ENCODE assay signal across 25 cellular contexts in the genomic region with DNA sequence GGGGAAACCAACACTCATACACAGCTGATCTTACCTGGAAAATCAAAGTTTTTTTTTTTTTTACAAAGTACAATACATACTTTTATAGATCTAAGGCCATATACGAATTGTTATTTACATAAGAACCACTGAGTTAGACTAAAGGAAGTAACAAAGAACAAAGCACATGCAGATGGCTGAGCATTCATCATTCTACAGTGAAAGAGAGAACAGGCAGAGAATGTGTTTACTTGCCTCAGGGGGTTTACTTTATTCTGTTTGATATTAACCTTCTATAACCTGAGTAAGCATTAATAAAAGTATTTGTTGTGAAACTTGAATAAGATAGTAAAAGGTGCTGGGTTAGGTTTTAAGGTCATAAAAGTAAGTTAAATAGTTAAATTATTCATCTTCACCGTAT. TPM values are rescaled to one million over a fixed set of nuclear protein-coding genes. Genes with fewer than 3 reads are reported as not detected.
DNase-seq lines count a peak whose midpoint lies in the region; ATAC-seq, FAIRE-seq and TF ChIP-seq lines count a peak whose summit lies in the region.
"Had no signal": no experiment of that assay in that cellular context is flagged by ENCODE, and none has a peak within 500 bp of the region (broad histone marks: within the 10 kb centered on the region; RNA-seq: fewer than 3 reads in every experiment).

No MANE protein-coding gene starts in this region.

- no peaks in the 10 kb centered on the region for H3K9me1 ChIP-seq in endothelial cell of umbilical vein (replicated peaks; ENCODE audit: control insufficient read depth, extremely low read depth, insufficient read depth, low read length)

- dilution Hi-C loops in endothelial cell of umbilical vein (cut with MboI; ENCODE audit: extremely low pct_ligation_motif_present, low sequenced_read_pairs) = no loop called here

- no peaks in the 10 kb centered on the region for H3K27me3 Mint-ChIP-seq in T-helper 17 cell

- no peak for FAIRE-seq in endothelial cell of umbilical vein (lab: Jason Lieb, UNC)
- FAIRE-seq: GM18507 had no signal

- no TSS peak for BruUV-seq in endothelial cell of umbilical vein (replicated peaks; lab: Mats Ljungman, UMichigan)

- H3K4me3 Mint-ChIP-seq in T-helper 17 cell = no peak overlapping the region
- H3K4me3 Mint-ChIP-seq: CD14-positive monocyte; nephron progenitor cell; T-helper 1 cell treated with Interleukin-12 subunit alpha and Interleukin-12 subunit beta and Interleukin-4 antibody, amounts not matched to agents 30 μg/mL and 1 μg/mL, for 36 hours had no signal

- no peak overlapping the region for H3K4me2 ChIP-seq in endothelial cell of umbilical vein (ENCODE audit: insufficient read depth, low read length)

- intact Hi-C loops in endothelial cell of umbilical vein (cut with micrococcal nuclease) (no loop called here), prostate gland (cut with DNase I) (no loop called here)

- no peaks in the 10 kb centered on the region for H4K20me1 ChIP-seq in endothelial cell of umbilical vein (replicated peaks; ENCODE audit: control insufficient read depth, extremely low read depth, insufficient read depth, low read length)

- H3K4me1 Mint-ChIP-seq in T-helper 17 cell = peaks cover 2% of the 10 kb centered on the region
- H3K4me1 Mint-ChIP-seq: CD14-positive monocyte, nephron progenitor cell had no signal

- no peak overlapping the region for H3K27ac Mint-ChIP-seq in T-helper 17 cell
- H3K27ac Mint-ChIP-seq: activated naive CD4-positive, alpha-beta T cell treated with anti-CD3 and anti-CD28 coated beads, Interleukin-2, amount 50 U/mL, for 72 hours; CD14-positive monocyte; nephron progenitor cell; T-helper 1 cell treated with Interleukin-12 subunit alpha and Interleukin-12 subunit beta and Interleukin-4 antibody, amounts not matched to agents 30 μg/mL and 1 μg/mL, for 36 hours had no signal

- peak overlapping the region; percentile 42 for H3K27ac ChIP-seq in HUES48 (ENCODE audit: low read depth, low read length)
- H3K27ac ChIP-seq in endothelial cell of umbilical vein (ENCODE audit: insufficient read depth, low read depth, low read length) = no peak overlapping the region
- H3K27ac ChIP-seq in prostate gland = peak overlapping the region; percentile 70 to 73
- H3K27ac ChIP-seq: breast epithelium, foreskin keratinocyte, heart left ventricle, ovary, tibial artery had no signal

- no peak overlapping the region for H2AFZ ChIP-seq in endothelial cell of umbilical vein (ENCODE audit: low read depth, low read length)

- peaks cover 20% of the 10 kb centered on the region for H3K36me3 ChIP-seq in HUES48 (ENCODE audit: control insufficient read depth, insufficient read depth, low read length)
- no peaks in the 10 kb centered on the region for H3K36me3 ChIP-seq in endothelial cell of umbilical vein (ENCODE audit: control insufficient read depth in 2 of 2, extremely low read depth in 1 of 2, insufficient read depth in 2 of 2, low read length in 2 of 2)
- no peaks in the 10 kb centered on the region for H3K36me3 ChIP-seq in prostate gland
- H3K36me3 ChIP-seq: breast epithelium, ovary had no signal

- H3K4me1 ChIP-seq in HUES48 (ENCODE audit: control insufficient read depth, insufficient read depth, low read length) (peaks cover 16% of the 10 kb centered on the region), endothelial cell of umbilical vein (ENCODE audit: control insufficient read depth, extremely low read depth, insufficient read depth, low read length) (no peaks in the 10 kb centered on the region), prostate gland (replicated peaks) (no peaks in the 10 kb centered on the region)
- H3K4me1 ChIP-seq: breast epithelium, foreskin keratinocyte, heart left ventricle, tibial artery had no signal

- H3K9ac ChIP-seq in HUES48 (ENCODE audit: low read depth, low read length) = no peak overlapping the region
- H3K9ac ChIP-seq in endothelial cell of umbilical vein (replicated peaks; ENCODE audit: extremely low read depth, insufficient read depth, low read length) = no peak overlapping the region

- no peaks in the 10 kb centered on the region for H3K36me3 Mint-ChIP-seq in T-helper 17 cell (ENCODE audit: low read depth)

- H3K4me3 ChIP-seq in HUES48 (ENCODE audit: low read depth, low read length) (no peak overlapping the region), endothelial cell of umbilical vein (replicated peaks in 1 of 3; ENCODE audit: insufficient read depth in 1 of 3, low read depth in 1 of 3, low read length in 3 of 3) (no peak overlapping the region), prostate gland (no peak overlapping the region)
- H3K4me3 ChIP-seq: breast epithelium, heart left ventricle, lung, ovary, tibial artery had no signal

- DNase-seq in NCI-H345 (lab: John Stamatoyannopoulos, UW) (peak; percentile 28), endothelial cell of umbilical vein (ENCODE audit: low read depth, low spot score) (peak; percentile 14), prostate gland (ENCODE audit: low spot score) (peak; percentile 33), HPDE6-E6E7 (ENCODE audit: extremely low spot score) (no peak), T-helper 17 cell (no peak)
- no peak for DNase-seq in activated CD4-positive, alpha-beta T cell treated with anti-CD3 and anti-CD28 coated beads, Interleukin-2, amount 50 U/mL, for 4 hours
- DNase-seq: activated T-cell treated with anti-CD3 and anti-CD28 coated beads for 4 hours; DND-41; effector CD4-positive, alpha-beta T cell; foreskin keratinocyte; heart left ventricle; NCI-H1092 treated with DMSO at 0.1 percent for 48 hours; NCI-H526 treated with DMSO at 0.1 percent for 48 hours; nephron progenitor cell; ovary; right cardiac atrium; RPMI8226; tibial artery had no signal

- POLR2A ChIA-PET in endothelial cell of umbilical vein (lab: Charles Lee) = no interaction called here

- TF ChIP-seq CTCF in endothelial cell of umbilical vein (IDR thresholded peaks at IDR 0.05; ENCODE audit: extremely low read depth in 1 of 2, insufficient read depth in 1 of 2, low read depth in 1 of 2, low read length in 2 of 2) (no peak), prostate gland (IDR thresholded peaks at IDR 0.05) (peak in 1 of 4 experiments; percentile 7)

- CTCF ChIA-PET in endothelial cell of umbilical vein (lab: Charles Lee) = no interaction called here

- 34% methylated on average over 2 of the region's 2 CpGs for WGBS in prostate gland

- H3K27me3 ChIP-seq in HUES48 (ENCODE audit: control insufficient read depth, insufficient read depth, low read length) (no peaks in the 10 kb centered on the region), endothelial cell of umbilical vein (ENCODE audit: control insufficient read depth in 2 of 2, insufficient read depth in 2 of 2, low read length in 2 of 2) (no peaks in the 10 kb centered on the region), prostate gland (replicated peaks; ENCODE audit: insufficient read depth) (no peaks in the 10 kb centered on the region)
- H3K27me3 ChIP-seq: breast epithelium, foreskin keratinocyte, heart left ventricle, ovary, tibial artery had no signal

- H3K9me3 ChIP-seq in HUES48 (ENCODE audit: control insufficient read depth, insufficient read depth, low read length) (no peaks in the 10 kb centered on the region), endothelial cell of umbilical vein (replicated peaks; ENCODE audit: control insufficient read depth, insufficient read depth, low read length) (no peaks in the 10 kb centered on the region), prostate gland (no peaks in the 10 kb centered on the region), T-helper 17 cell (ENCODE audit: control insufficient read depth, low read length, poor library complexity, severe bottlenecking) (no peaks in the 10 kb centered on the region)
- H3K9me3 ChIP-seq: breast epithelium, heart left ventricle, ovary, tibial artery had no signal

- ATAC-seq in T-helper 17 cell = no peak
- ATAC-seq: activated naive CD4-positive, alpha-beta T cell treated with anti-CD3 and anti-CD28 coated beads, Interleukin-2, amount 50 U/mL, for 72 hours; foreskin keratinocyte; heart left ventricle; right cardiac atrium had no signal

- H3K79me2 ChIP-seq in endothelial cell of umbilical vein (ENCODE audit: control insufficient read depth, insufficient read depth, low read length) = no peaks in the 10 kb centered on the region

- TF ChIP-seq POLR2A in endothelial cell of umbilical vein (IDR thresholded peaks at IDR 0.05; ENCODE audit: low read depth, low read length) = no peak
- TF ChIP-seq POLR2A in prostate gland (IDR thresholded peaks at IDR 0.05) = no peak

TF ChIP-seq in endothelial cell of umbilical vein, 7 proteins besides CTCF, POLR2A, EP300 and RAD21:
- TF ChIP-seq POLR2AphosphoS5 (IDR thresholded peaks at IDR 0.05; ENCODE audit: insufficient read depth, low read depth, low read length) = no peak
- no peak for TF ChIP-seq EZH2 (IDR thresholded peaks at IDR 0.05; ENCODE audit: borderline replicate concordance, low read depth, low read length, severe bottlenecking)
- no peak for TF ChIP-seq JUN (IDR thresholded peaks at IDR 0.05; ENCODE audit: borderline replicate concordance, insufficient read depth, insufficient read length, low read depth)
- no peak for TF ChIP-seq MYC (IDR thresholded peaks at IDR 0.05; ENCODE audit: low read depth, low read length)
- TF ChIP-seq GATA2 (IDR thresholded peaks at IDR 0.05; ENCODE audit: insufficient read depth, insufficient read length, low read depth, low read length) = no peak
- TF ChIP-seq, protein P1, sequence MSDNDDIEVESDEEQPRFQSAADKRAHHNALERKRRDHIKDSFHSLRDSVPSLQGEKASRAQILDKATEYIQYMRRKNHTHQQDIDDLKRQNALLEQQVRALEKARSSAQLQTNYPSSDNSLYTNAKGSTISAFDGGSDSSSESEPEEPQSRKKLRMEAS (IDR thresholded peaks at IDR 0.05; ENCODE audit: insufficient read depth, insufficient read length) = no peak
- no peak for TF ChIP-seq FOS (IDR thresholded peaks at IDR 0.05; ENCODE audit: borderline replicate concordance, insufficient read depth, low read length)

RNA-seq across cellular contexts. Expression of a gene that starts 54.7 kb away (rescaled TPM):
- total RNA-seq in endothelial cell of umbilical vein (24.9 and 29.0 TPM in 2 replicates), prostate gland (10 to 100 TPM; 14.8 to 20.8 TPM), T-helper 17 cell (10 to 100 TPM; 15.7 to 19.0 TPM)
- 12.0 and 14.1 TPM in 2 replicates for polyA plus RNA-seq in endothelial cell of umbilical vein
- 9.2 and 10.5 TPM in 2 replicates for polyA plus RNA-seq in endothelial cell of umbilical vein (2011; cell fraction: cytosol; rRNA removed)
- polyA plus RNA-seq in endothelial cell of umbilical vein (2011; cell fraction: nucleus; rRNA removed) = 21.3 and 24.6 TPM in 2 replicates
- 14.1 and 16.9 TPM in 2 replicates for polyA plus RNA-seq in endothelial cell of umbilical vein (2012)
- polyA minus RNA-seq in endothelial cell of umbilical vein = 28.0 and 34.3 TPM in 2 replicates
- 14.4 TPM for polyA minus RNA-seq in endothelial cell of umbilical vein (2011; cell fraction: cytosol; rRNA and poly(A)+ RNA removed)
- polyA minus RNA-seq in endothelial cell of umbilical vein (2011; cell fraction: nucleus; rRNA and poly(A)+ RNA removed) = 51.5 and 56.1 TPM in 2 replicates

Comparison
In these comparisons a context has a peak if more than half of its experiments do, and no peak if none do; other contexts are left out.
1. DNase-seq: peak in NCI-H345 (single experiment), endothelial cell of umbilical vein (single experiment) and prostate gland (single experiment); none in HPDE6-E6E7 (single experiment), T-helper 17 cell (0 of 3) and activated CD4-positive, alpha-beta T cell treated with anti-CD3 and anti-CD28 coated beads, Interleukin-2, amount 50 U/mL, for 4 hours (0 of 2).